In genomic region chr16:88376053-88376834, GRCh38 we compare ENCODE assay signal across 13 cellular contexts. TPM values are rescaled to one million over a fixed set of nuclear protein-coding genes. Genes with fewer than 3 reads are reported as not detected.
DNase-seq lines count a peak whose midpoint lies in the region; ATAC-seq and TF ChIP-seq lines count a peak whose summit lies in the region.
"Had no signal": no experiment of that assay in that cellular context is flagged by ENCODE, and none has a peak within 500 bp of the region (broad histone marks: within the 10 kb centered on the region; RNA-seq: fewer than 3 reads in every experiment).

No MANE protein-coding gene starts in this region.

- 0 out of 2 replicates have a peak overlapping the region, but pooled peaks have one; percentile 7 for H3K9ac ChIP-seq in BLaER1
- no peak overlapping the region for H3K9ac ChIP-seq in Karpas-422 (ENCODE audit: low read length)

- ATAC-seq in Right ventricle myocardium superior (ENCODE audit: poor library complexity), result no peak
- no peak for ATAC-seq in HG02973 (IDR thresholded peaks at IDR 0.05; ENCODE audit: unreplicated experiment)
- no peak for ATAC-seq in GM19452 (IDR thresholded peaks at IDR 0.05; ENCODE audit: unreplicated experiment)
- ATAC-seq: naive thymus-derived CD8-positive, alpha-beta T cell had no signal

- H3K27me3 ChIP-seq in BLaER1, result peaks cover 4% of the 10 kb centered on the region
- H3K27me3 ChIP-seq in osteoblast (ENCODE audit: insufficient read depth, low read length), result no peaks in the 10 kb centered on the region
- no peaks in the 10 kb centered on the region for H3K27me3 ChIP-seq in Karpas-422 (ENCODE audit: low read length)
- H3K27me3 ChIP-seq: hepatocyte had no signal

- peaks cover 7% of the 10 kb centered on the region; the same call in 1 of the 2 replicates for H3K9me3 ChIP-seq in BLaER1
- no peaks in the 10 kb centered on the region for H3K9me3 ChIP-seq in osteoblast (ENCODE audit: low read depth, low read length)
- H3K9me3 ChIP-seq in Karpas-422 (ENCODE audit: low read length), result peaks cover 13% of the 10 kb centered on the region
- H3K9me3 ChIP-seq: esophagus squamous epithelium had no signal

- H4K20me1 ChIP-seq in BLaER1 (no peaks in the 10 kb centered on the region), osteoblast (ENCODE audit: insufficient read depth, low read length) (no peaks in the 10 kb centered on the region), Karpas-422 (ENCODE audit: insufficient read depth, low read depth, low read length) (no peaks in the 10 kb centered on the region)

- DNase-seq in NCI-H526 (lab: John Stamatoyannopoulos, UW) (peak; percentile 9 to 53), Right ventricle myocardium superior (peak; percentile 24), osteoblast (ENCODE audit: insufficient read length, low spot score, missing footprints) (peak; percentile 90), 8988T (no peak), Karpas-422 (no peak)
- DNase-seq: activated CD4-positive, alpha-beta T cell treated with anti-CD3 and anti-CD28 coated beads, Interleukin-2, amount 50 U/mL, for 48 hours; DMS79; esophagus squamous epithelium; naive thymus-derived CD8-positive, alpha-beta T cell had no signal

- no peak for TF ChIP-seq CTCF in osteoblast (IDR thresholded peaks at IDR 0.05; ENCODE audit: extremely low read depth, low read depth, low read length)

- H2AFZ ChIP-seq in osteoblast (ENCODE audit: low read length) (peak overlapping the region; percentile 25), Karpas-422 (ENCODE audit: low read length) (no peak overlapping the region)
- H2AFZ ChIP-seq: hepatocyte had no signal

- H3K4me1 ChIP-seq in BLaER1 (peaks cover 61% of the 10 kb centered on the region), osteoblast (ENCODE audit: insufficient read depth, low read length) (no peaks in the 10 kb centered on the region), Karpas-422 (ENCODE audit: low read length) (no peaks in the 10 kb centered on the region)
- H3K4me1 ChIP-seq: esophagus squamous epithelium had no signal

- H3K27ac ChIP-seq in BLaER1, result peak overlapping the region; percentile 32
- no peak overlapping the region for H3K27ac ChIP-seq in osteoblast (ENCODE audit: low read depth, low read length)
- no peak overlapping the region for H3K27ac ChIP-seq in Karpas-422 (ENCODE audit: low read length)
- H3K27ac ChIP-seq: esophagus squamous epithelium, hepatocyte had no signal

- intact Hi-C loops in Right ventricle myocardium superior (cut with DNase I), result no loop called here

- H3K4me2 ChIP-seq in BLaER1 (peak overlapping the region; percentile 81), osteoblast (ENCODE audit: insufficient read depth, low read length) (no peak overlapping the region), Karpas-422 (ENCODE audit: low read depth, low read length, poor library complexity, severe bottlenecking) (no peak overlapping the region)
- H3K4me2 ChIP-seq: hepatocyte had no signal

- H3K79me2 ChIP-seq in osteoblast (ENCODE audit: insufficient read depth, low read length) (no peaks in the 10 kb centered on the region), Karpas-422 (ENCODE audit: low read length) (no peaks in the 10 kb centered on the region)
- H3K79me2 ChIP-seq: hepatocyte had no signal

- no peak overlapping the region for H3K4me3 ChIP-seq in BLaER1
- H3K4me3 ChIP-seq in osteoblast (ENCODE audit: insufficient read depth, low read length), result no peak overlapping the region
- H3K4me3 ChIP-seq in Karpas-422 (ENCODE audit: low read length), result no peak overlapping the region
- H3K4me3 ChIP-seq: esophagus squamous epithelium, hepatocyte had no signal

- H3K9me2 ChIP-seq in Karpas-422 (replicated peaks; ENCODE audit: insufficient read depth, low read length), result no peaks in the 10 kb centered on the region

- H3K36me3 ChIP-seq in BLaER1, result no peaks in the 10 kb centered on the region
- no peaks in the 10 kb centered on the region for H3K36me3 ChIP-seq in osteoblast (ENCODE audit: insufficient read depth, low read length)
- no peaks in the 10 kb centered on the region for H3K36me3 ChIP-seq in Karpas-422 (ENCODE audit: insufficient read depth, low read length)
- H3K36me3 ChIP-seq: esophagus squamous epithelium had no signal

RNA-seq across cellular contexts. Expression of gene ZNF469, which starts 6.5 kb away (rescaled TPM):
- 0.94 TPM for total RNA-seq in Right ventricle myocardium superior
- total RNA-seq in osteoblast, result 5.3 and 8.3 TPM in 2 replicates
- not detected in 2 replicates for total RNA-seq in Karpas-422 (2014; rRNA removed; shearing (Covaris generic); ENCODE audit: low replicate concordance)

Comparison
In these comparisons a context has a peak if more than half of its experiments do, and no peak if none do; other contexts are left out.
1. DNase-seq: peak in NCI-H526 (2 of 2), Right ventricle myocardium superior (single experiment) and osteoblast (single experiment); none in 8988T (single experiment) and Karpas-422 (single experiment).